ENCODE assay signal across 8 cellular contexts in genomic region chr3:124834723-124835718, GRCh38. TPM values are rescaled to one million over a fixed set of nuclear protein-coding genes. Genes with fewer than 3 reads are reported as not detected.
DNase-seq lines count a peak whose midpoint lies in the region; ATAC-seq and TF ChIP-seq lines count a peak whose summit lies in the region.

No MANE protein-coding gene starts in this region.

- DNase-seq in Caki2 (ENCODE audit: low read depth) (peak; percentile 81), HT1080 (ENCODE audit: low read depth) (peak; percentile 97), Peyer's patch (peak; percentile 58 to 83 (median 66)), activated gamma-delta T cell treated with Interleukin-2 at 50 U/mL for 16 hours (peak; percentile 40), Right ventricle myocardium superior (peak; percentile 59), skeletal muscle cell (ENCODE audit: low read depth) (peak; percentile 87), NOMO-1 treated with DMSO at 0.1 percent for 48 hours (lab: John Stamatoyannopoulos, UW; ENCODE audit: unreplicated experiment) (no peak)

- no peaks in the 10 kb centered on the region for H3K27me3 ChIP-seq in Peyer's patch

- ATAC-seq in GM21381 (IDR thresholded peaks at IDR 0.05; ENCODE audit: unreplicated experiment) (peak; percentile 91), Right ventricle myocardium superior (ENCODE audit: poor library complexity) (peak; percentile 36)

- H3K27ac ChIP-seq in Peyer's patch, result peak overlapping the region; percentile 1 to 81 (median 56)

- H3K36me3 ChIP-seq in Peyer's patch, result no peaks in the 10 kb centered on the region

- no peaks in the 10 kb centered on the region for H3K9me3 ChIP-seq in Peyer's patch

- TF ChIP-seq CTCF in Peyer's patch (IDR thresholded peaks at IDR 0.05), result no peak

- TF ChIP-seq POLR2A in Peyer's patch (IDR thresholded peaks at IDR 0.05), result no peak

- intact Hi-C loops in Right ventricle myocardium superior (cut with DNase I), result no loop called here

- in situ Hi-C loops in Caki2 (cut with HindIII; ENCODE audit: low pct_unique_long_range_greater_than_20kb, low sequenced_read_pairs), result no loop called here

- peaks cover 0 to 54% (median 4%) of the 10 kb centered on the region in 4 donors for H3K4me1 ChIP-seq in Peyer's patch

- H3K4me3 ChIP-seq in Peyer's patch, result peak overlapping the region in 3 of 4 donors; percentile 7 to 15 (median 8)
- peak overlapping the region; percentile 15 for H3K4me3 ChIP-seq in skeletal muscle cell (ENCODE audit: low read depth, low read length)

RNA-seq across cellular contexts. Expression of gene ITGB5, which starts 52.1 kb away (rescaled TPM):
- total RNA-seq in Caki2 (2014; rRNA removed; shearing (Covaris generic); ENCODE audit: low replicate concordance), result 361 and 475 TPM in 2 replicates
- 150 and 185 TPM in 2 replicates for total RNA-seq in HT1080 (2014; rRNA removed; shearing (Covaris generic))
- 230 and 272 TPM in 2 replicates for polyA plus RNA-seq in HT1080 (2015; cell fraction: cytosol; rRNA removed)
- polyA plus RNA-seq in HT1080 (2015; cell fraction: nucleus; rRNA removed), result 292 and 316 TPM in 2 replicates
- total RNA-seq in Peyer's patch (100 to 1,000 TPM in 3 of 4 donors, 10 to 100 TPM in 1; 79.5 to 143 (median 132) TPM), Right ventricle myocardium superior (112 TPM)
